Comparison of ENCODE assay signal across 13 cellular contexts in the genomic region with DNA sequence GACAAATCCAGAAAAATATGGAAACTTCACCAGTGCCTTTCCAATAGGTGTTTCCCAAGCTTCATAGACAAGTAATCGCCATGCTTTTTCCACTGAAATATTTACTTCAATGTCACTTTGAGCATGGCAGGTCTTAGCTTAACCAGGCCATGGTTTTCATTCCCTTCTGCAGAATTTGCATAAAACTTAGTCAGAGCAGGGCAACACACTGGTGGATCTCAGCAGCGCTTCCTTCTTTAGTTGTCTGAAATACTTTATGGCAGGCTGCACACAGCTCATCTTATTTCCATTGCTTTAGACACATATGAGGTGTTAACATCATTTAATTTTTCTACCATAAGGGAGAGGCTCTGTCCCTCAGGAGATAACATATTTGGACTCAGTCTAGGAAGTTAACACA.
A peak's percentile ranks its signal among the peaks of the same experiment; 100 is the strongest.
DNase-seq lines count a peak whose midpoint lies in the region; ATAC-seq lines count a peak whose summit lies in the region.
"Had no signal": no experiment of that assay in that cellular context is flagged by ENCODE, and none has a peak within 500 bp of the region (broad histone marks: within the 10 kb centered on the region; RNA-seq: fewer than 3 reads in every experiment).

No MANE protein-coding gene starts in this region.

- POLR2A ChIA-PET in activated CD8-positive, alpha-beta T cell treated with anti-CD3 and anti-CD28 coated beads, Interleukin-2, amount 10 ng/mL, durations not matched to agents 7 days and 5 days (lab: Charles Lee), result no interaction called here

- H3K27ac Mint-ChIP-seq in activated CD8-positive, alpha-beta T cell treated with anti-CD3 and anti-CD28 coated beads, Interleukin-2, amount 10 ng/mL, durations not matched to agents 7 days and 5 days, result no peak overlapping the region
- no peak overlapping the region for H3K27ac Mint-ChIP-seq in activated T-helper 1 cell treated with anti-CD3 and anti-CD28 coated beads, Interleukin-12 subunit alpha, Interleukin-12 subunit beta, Interleukin-2, Interleukin-4 antibody, amounts not matched to agents 30 ng/mL and 10 ng/mL and 1 ng/mL, durations not matched to agents 14 hours and 24 hours and 36 hours
- H3K27ac Mint-ChIP-seq: CD8-positive, alpha-beta T cell had no signal

- intact Hi-C loops in activated T-helper 1 cell treated with anti-CD3 and anti-CD28 coated beads, Interleukin-12 subunit alpha, Interleukin-12 subunit beta, Interleukin-2, Interleukin-4 antibody, amounts not matched to agents 30 ng/mL and 10 ng/mL and 1 ng/mL, durations not matched to agents 14 hours and 24 hours and 36 hours (cut with micrococcal nuclease), result no loop called here

- H3K4me3 Mint-ChIP-seq in activated CD8-positive, alpha-beta T cell treated with anti-CD3 and anti-CD28 coated beads, Interleukin-2, amount 10 ng/mL, durations not matched to agents 7 days and 5 days, result no peak overlapping the region
- no peak overlapping the region for H3K4me3 Mint-ChIP-seq in activated T-helper 1 cell treated with anti-CD3 and anti-CD28 coated beads, Interleukin-12 subunit alpha, Interleukin-12 subunit beta, Interleukin-2, Interleukin-4 antibody, amounts not matched to agents 30 ng/mL and 10 ng/mL and 1 ng/mL, durations not matched to agents 14 hours and 24 hours and 36 hours
- H3K4me3 Mint-ChIP-seq: CD8-positive, alpha-beta T cell; naive B cell had no signal

- no peaks in the 10 kb centered on the region for H3K9me3 Mint-ChIP-seq in activated CD8-positive, alpha-beta T cell treated with anti-CD3 and anti-CD28 coated beads, Interleukin-2, amount 10 ng/mL, durations not matched to agents 7 days and 5 days (ENCODE audit: insufficient read depth)
- H3K9me3 Mint-ChIP-seq in activated T-helper 1 cell treated with anti-CD3 and anti-CD28 coated beads, Interleukin-12 subunit alpha, Interleukin-12 subunit beta, Interleukin-2, Interleukin-4 antibody, amounts not matched to agents 30 ng/mL and 10 ng/mL and 1 ng/mL, durations not matched to agents 14 hours and 24 hours and 36 hours, result no peaks in the 10 kb centered on the region
- H3K9me3 Mint-ChIP-seq: CD8-positive, alpha-beta T cell; naive B cell had no signal

- peaks cover 15% of the 10 kb centered on the region for H3K4me1 Mint-ChIP-seq in activated CD8-positive, alpha-beta T cell treated with anti-CD3 and anti-CD28 coated beads, Interleukin-2, amount 10 ng/mL, durations not matched to agents 7 days and 5 days (ENCODE audit: low read depth)
- H3K4me1 Mint-ChIP-seq in activated T-helper 1 cell treated with anti-CD3 and anti-CD28 coated beads, Interleukin-12 subunit alpha, Interleukin-12 subunit beta, Interleukin-2, Interleukin-4 antibody, amounts not matched to agents 30 ng/mL and 10 ng/mL and 1 ng/mL, durations not matched to agents 14 hours and 24 hours and 36 hours (ENCODE audit: low read depth), result peaks cover 10% of the 10 kb centered on the region
- H3K4me1 Mint-ChIP-seq: naive B cell had no signal

- no peaks in the 10 kb centered on the region for H3K27me3 Mint-ChIP-seq in activated CD8-positive, alpha-beta T cell treated with anti-CD3 and anti-CD28 coated beads, Interleukin-2, amount 10 ng/mL, durations not matched to agents 7 days and 5 days (ENCODE audit: low read depth)
- H3K27me3 Mint-ChIP-seq in activated T-helper 1 cell treated with anti-CD3 and anti-CD28 coated beads, Interleukin-12 subunit alpha, Interleukin-12 subunit beta, Interleukin-2, Interleukin-4 antibody, amounts not matched to agents 30 ng/mL and 10 ng/mL and 1 ng/mL, durations not matched to agents 14 hours and 24 hours and 36 hours (ENCODE audit: insufficient read depth), result no peaks in the 10 kb centered on the region
- H3K27me3 Mint-ChIP-seq: naive B cell had no signal

- DNase-seq in activated CD8-positive, alpha-beta T cell treated with anti-CD3 and anti-CD28 coated beads, Interleukin-2, amount 10 ng/mL, durations not matched to agents 7 days and 5 days, result no peak
- DNase-seq in islet precursor cell (no peak), NCI-H1417 treated with DMSO at 0.1 percent for 48 hours (lab: John Stamatoyannopoulos, UW) (no peak), GM19238 (ENCODE audit: insufficient read length, low spot score) (no peak)
- no peak for DNase-seq in activated T-helper 1 cell treated with anti-CD3 and anti-CD28 coated beads, Interleukin-12 subunit alpha, Interleukin-12 subunit beta, Interleukin-2, Interleukin-4 antibody, amounts not matched to agents 30 ng/mL and 10 ng/mL and 1 ng/mL, durations not matched to agents 14 hours and 24 hours and 36 hours (ENCODE audit: low spot score)
- DNase-seq: CD8-positive, alpha-beta T cell; effector CD8-positive, alpha-beta T cell; naive B cell; NCI-H1436 treated with DMSO at 0.1 percent for 48 hours; substantia nigra had no signal

- CTCF ChIA-PET in activated CD8-positive, alpha-beta T cell treated with anti-CD3 and anti-CD28 coated beads, Interleukin-2, amount 10 ng/mL, durations not matched to agents 7 days and 5 days (lab: Charles Lee), result interaction anchor here (1.2 to 1.6 kb wide), 4 partner anchors 36 to 212 kb away, joined by 3 to 5 read pairs (median 3); no protein-coding TSS in a partner anchor

- ATAC-seq in GM18909 (IDR thresholded peaks at IDR 0.05; ENCODE audit: poor library complexity, unreplicated experiment) (peak; percentile 92), GM21529 (IDR thresholded peaks at IDR 0.05; ENCODE audit: unreplicated experiment) (peak; percentile 96), HG03060 (IDR thresholded peaks at IDR 0.05; ENCODE audit: low read depth, unreplicated experiment) (peak; percentile 77)
- peak; percentile 23 for ATAC-seq in activated CD8-positive, alpha-beta T cell treated with anti-CD3 and anti-CD28 coated beads, Interleukin-2, amount 10 ng/mL, durations not matched to agents 7 days and 5 days
- ATAC-seq: CD8-positive, alpha-beta T cell had no signal

- H3K36me3 Mint-ChIP-seq in activated CD8-positive, alpha-beta T cell treated with anti-CD3 and anti-CD28 coated beads, Interleukin-2, amount 10 ng/mL, durations not matched to agents 7 days and 5 days (ENCODE audit: low read depth), result no peaks in the 10 kb centered on the region
- no peaks in the 10 kb centered on the region for H3K36me3 Mint-ChIP-seq in activated T-helper 1 cell treated with anti-CD3 and anti-CD28 coated beads, Interleukin-12 subunit alpha, Interleukin-12 subunit beta, Interleukin-2, Interleukin-4 antibody, amounts not matched to agents 30 ng/mL and 10 ng/mL and 1 ng/mL, durations not matched to agents 14 hours and 24 hours and 36 hours (ENCODE audit: low read depth)
- H3K36me3 Mint-ChIP-seq: CD8-positive, alpha-beta T cell; naive B cell had no signal

Comparison
In these comparisons a context has a peak if more than half of its experiments do, and no peak if none do; other contexts are left out.
1. ATAC-seq: peak in every context shown above with its lines; median percentile 96 in GM21529; 92 in GM18909; 77 in HG03060; 23 in activated CD8-positive, alpha-beta T cell treated with anti-CD3 and anti-CD28 coated beads, Interleukin-2, amount 10 ng/mL, durations not matched to agents 7 days and 5 days.